Comparison of ENCODE assay signal across 20 cellular contexts in the genomic region with DNA sequence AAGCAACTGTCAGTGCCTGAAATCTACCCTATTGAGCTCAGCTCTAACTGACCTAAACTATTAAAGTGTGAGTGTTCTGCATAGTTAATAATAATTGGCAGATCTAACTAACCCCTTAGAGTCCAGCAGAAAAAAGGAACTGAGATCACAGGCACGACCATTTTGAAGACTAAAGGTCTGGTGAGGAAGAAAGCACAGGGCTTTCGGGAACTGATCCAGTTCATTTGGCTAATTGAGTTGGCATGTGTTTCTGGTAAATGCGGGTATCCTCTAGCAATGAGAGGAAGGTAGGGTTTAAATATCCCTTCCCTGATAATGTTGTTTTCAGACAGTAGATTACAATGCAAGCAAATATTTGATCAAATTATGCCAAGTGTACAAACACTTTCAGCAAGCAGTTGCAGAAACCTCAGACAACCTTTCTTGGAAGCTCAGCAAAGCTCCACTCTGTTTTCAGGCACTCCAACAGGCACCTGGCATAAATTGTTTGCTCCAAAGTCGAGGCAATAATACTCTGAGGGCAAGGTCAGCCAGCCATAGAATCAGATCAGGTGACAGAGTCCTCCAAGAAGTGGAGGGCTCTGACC.
DNase-seq lines count a peak whose midpoint lies in the region; ATAC-seq and TF ChIP-seq lines count a peak whose summit lies in the region.
"Had no signal": no experiment of that assay in that cellular context is flagged by ENCODE, and none has a peak within 500 bp of the region (broad histone marks: within the 10 kb centered on the region; RNA-seq: fewer than 3 reads in every experiment).

No MANE protein-coding gene starts in this region.

- CTCF ChIA-PET in activated CD8-positive, alpha-beta T cell treated with anti-CD3 and anti-CD28 coated beads for 36 hours (lab: Charles Lee), result interaction anchor here (0.9 kb wide), 1 partner anchor 14 kb away, joined by 3 read pairs; no protein-coding TSS in a partner anchor
- CTCF ChIA-PET in mammary epithelial cell (lab: Charles Lee; ENCODE audit: low non-redundant PET), result no interaction called here

- no peaks in the 10 kb centered on the region for H3K36me3 Mint-ChIP-seq in activated CD8-positive, alpha-beta T cell treated with anti-CD3 and anti-CD28 coated beads for 36 hours (ENCODE audit: low read depth)
- H3K36me3 Mint-ChIP-seq: natural killer cell treated with Interleukin-12 subunit alpha and Interleukin-12 subunit beta and Interleukin-15 and Interleukin-18, amount 100 ng/mL, for 72 hours had no signal

- H3K9me3 Mint-ChIP-seq in activated CD8-positive, alpha-beta T cell treated with anti-CD3 and anti-CD28 coated beads for 36 hours, result no peaks in the 10 kb centered on the region
- H3K9me3 Mint-ChIP-seq: central memory CD8-positive, alpha-beta T cell; natural killer cell treated with Interleukin-12 subunit alpha and Interleukin-12 subunit beta and Interleukin-15 and Interleukin-18, amount 100 ng/mL, for 72 hours had no signal

- peak; percentile 90 for ATAC-seq in left lobe of liver
- ATAC-seq in activated CD8-positive, alpha-beta T cell treated with anti-CD3 and anti-CD28 coated beads for 36 hours, result no peak
- ATAC-seq: heart left ventricle; natural killer cell treated with Interleukin-12 subunit alpha and Interleukin-12 subunit beta and Interleukin-15 and Interleukin-18, amount 100 ng/mL, for 72 hours; Panc1 had no signal

- H4K20me1 ChIP-seq in OCI-LY3 (ENCODE audit: insufficient read depth, low read length) (no peaks in the 10 kb centered on the region), mammary epithelial cell (ENCODE audit: insufficient read depth, low read length) (no peaks in the 10 kb centered on the region)

- peaks cover 1% of the 10 kb centered on the region for H3K27me3 Mint-ChIP-seq in activated CD8-positive, alpha-beta T cell treated with anti-CD3 and anti-CD28 coated beads for 36 hours
- H3K27me3 Mint-ChIP-seq: natural killer cell treated with Interleukin-12 subunit alpha and Interleukin-12 subunit beta and Interleukin-15 and Interleukin-18, amount 100 ng/mL, for 72 hours had no signal

- 3% methylated on average over 4 of the region's 4 CpGs for WGBS in mammary epithelial cell (ENCODE audit: low coverage, missing lambda C conversion rate)

- H3K4me3 ChIP-seq in OCI-LY3 (ENCODE audit: low read length), result no peak overlapping the region
- H3K4me3 ChIP-seq in mammary epithelial cell (replicated peaks in 1 of 3; ENCODE audit: insufficient read depth in 1 of 3, low read depth in 2 of 3, low read length in 3 of 3), result no peak overlapping the region
- H3K4me3 ChIP-seq: heart left ventricle had no signal

- H3K4me1 Mint-ChIP-seq in activated CD8-positive, alpha-beta T cell treated with anti-CD3 and anti-CD28 coated beads for 36 hours (ENCODE audit: low read depth), result no peaks in the 10 kb centered on the region
- H3K4me1 Mint-ChIP-seq: central memory CD8-positive, alpha-beta T cell had no signal

- BruUV-seq in mammary epithelial cell (replicated peaks; lab: Mats Ljungman, UMichigan), result no TSS peak

- POLR2A ChIA-PET in activated CD8-positive, alpha-beta T cell treated with anti-CD3 and anti-CD28 coated beads for 36 hours (lab: Charles Lee), result interaction anchor here (1.0 kb wide), 1 partner anchor 167 kb away, joined by 3 read pairs; no protein-coding TSS in a partner anchor

- H3K4me2 ChIP-seq in OCI-LY3 (ENCODE audit: low read length) (peak overlapping the region; percentile 18), mammary epithelial cell (ENCODE audit: insufficient read depth, low read depth, low read length) (no peak overlapping the region)

- dilution Hi-C loops in mammary epithelial cell (cut with HindIII; ENCODE audit: low sequenced_read_pairs), result no loop called here

- no peak overlapping the region for H3K9ac ChIP-seq in OCI-LY3 (ENCODE audit: low read length)
- no peak overlapping the region for H3K9ac ChIP-seq in mammary epithelial cell (ENCODE audit: insufficient read depth, low read length)

- TF ChIP-seq CTCF in OCI-LY3 (IDR thresholded peaks at IDR 0.05; ENCODE audit: low read depth, low read length) (no peak), mammary epithelial cell (conservative IDR thresholded peaks at IDR 0.05 in 1 of 2, IDR thresholded peaks at IDR 0.05 in 1 of 2; ENCODE audit: extremely low read depth in 1 of 2, insufficient read depth in 1 of 2, low read depth in 1 of 2, low read length in 2 of 2) (no peak)
- TF ChIP-seq CTCF in activated CD8-positive, alpha-beta T cell treated with anti-CD3 and anti-CD28 coated beads for 36 hours (IDR thresholded peaks at IDR 0.05), result no peak

- no peaks in the 10 kb centered on the region for H3K79me2 ChIP-seq in OCI-LY3 (ENCODE audit: low read length)
- no peaks in the 10 kb centered on the region for H3K79me2 ChIP-seq in mammary epithelial cell (ENCODE audit: insufficient read depth, low read length)

- 0 out of 2 replicates have a peak, but pooled peaks cover 5% of the 10 kb centered on the region for H3K9me3 ChIP-seq in OCI-LY3 (ENCODE audit: insufficient read depth, low read length)
- no peaks in the 10 kb centered on the region for H3K9me3 ChIP-seq in mammary epithelial cell (replicated peaks; ENCODE audit: insufficient read depth, low read length)

- in situ Hi-C loops in mammary epithelial cell (cut with MboI; ENCODE audit: low sequenced_read_pairs in 2 of 2), result no loop called here

- H3K27ac ChIP-seq in OCI-LY3 (ENCODE audit: low read length), result peak overlapping the region; percentile 21; the same call in 1 of the 2 replicates
- H3K27ac ChIP-seq in mammary epithelial cell (ENCODE audit: insufficient read depth, low read depth, low read length), result no peak overlapping the region
- H3K27ac ChIP-seq: heart left ventricle had no signal

- no peak overlapping the region for H3K27ac Mint-ChIP-seq in activated CD8-positive, alpha-beta T cell treated with anti-CD3 and anti-CD28 coated beads for 36 hours
- H3K27ac Mint-ChIP-seq: natural killer cell treated with Interleukin-12 subunit alpha and Interleukin-12 subunit beta and Interleukin-15 and Interleukin-18, amount 100 ng/mL, for 72 hours had no signal

- H2AFZ ChIP-seq in OCI-LY3 (ENCODE audit: low read depth, low read length), result no peak overlapping the region
- no peak overlapping the region for H2AFZ ChIP-seq in mammary epithelial cell (ENCODE audit: low read depth, low read length)

- DNase-seq in DMS79 (lab: John Stamatoyannopoulos, UW) (peak; percentile 84), NCI-H1436 treated with DMSO at 0.1 percent for 48 hours (lab: John Stamatoyannopoulos, UW) (peak; percentile 40), left lobe of liver (ENCODE audit: low spot score) (peak; percentile 61), mammary epithelial cell (no peak), NCI-H526 (lab: John Stamatoyannopoulos, UW) (no peak), SW480 (ENCODE audit: low spot score) (no peak)
- no peak for DNase-seq in activated CD8-positive, alpha-beta T cell treated with anti-CD3 and anti-CD28 coated beads for 36 hours
- DNase-seq: activated CD4-positive, alpha-beta T cell treated with anti-CD3 and anti-CD28 coated beads for 48 hours; activated CD8-positive, alpha-beta memory T cell treated with anti-CD3 and anti-CD28 coated beads, Interleukin-2, amount 50 U/mL, for 48 hours; activated effector memory CD4-positive, alpha-beta T cell treated with anti-CD3 and anti-CD28 coated beads, Interleukin-2, amount 50 U/mL, for 16 hours; amniotic stem cell; effector memory CD4-positive, alpha-beta T cell; heart left ventricle; Kasumi-1; mesenchymal stem cell; NCI-H524 had no signal

- H3K4me3 Mint-ChIP-seq in activated CD8-positive, alpha-beta T cell treated with anti-CD3 and anti-CD28 coated beads for 36 hours, result no peak overlapping the region
- H3K4me3 Mint-ChIP-seq: central memory CD8-positive, alpha-beta T cell; natural killer cell treated with Interleukin-12 subunit alpha and Interleukin-12 subunit beta and Interleukin-15 and Interleukin-18, amount 100 ng/mL, for 72 hours had no signal

- no peaks in the 10 kb centered on the region for H3K36me3 ChIP-seq in OCI-LY3 (replicated peaks; ENCODE audit: low read depth, low read length)
- no peaks in the 10 kb centered on the region for H3K36me3 ChIP-seq in mammary epithelial cell (ENCODE audit: insufficient read depth, low read length)
- H3K36me3 ChIP-seq: heart left ventricle had no signal

- H3K27me3 ChIP-seq in OCI-LY3 (ENCODE audit: low read depth, low read length) (no peaks in the 10 kb centered on the region), mammary epithelial cell (ENCODE audit: insufficient read depth, low read length) (no peaks in the 10 kb centered on the region)
- H3K27me3 ChIP-seq: heart left ventricle had no signal

- intact Hi-C loops in activated CD8-positive, alpha-beta T cell treated with anti-CD3 and anti-CD28 coated beads for 36 hours (cut with micrococcal nuclease), result no loop called here
- intact Hi-C loops in mammary epithelial cell (cut with micrococcal nuclease), result no loop called here

- H3K4me1 ChIP-seq in OCI-LY3 (ENCODE audit: low read length) (peaks cover 12% of the 10 kb centered on the region), mammary epithelial cell (ENCODE audit: insufficient read depth, low read length) (peaks cover 2% of the 10 kb centered on the region)

Comparison
In these comparisons a context has a peak if more than half of its experiments do, and no peak if none do; other contexts are left out.
1. DNase-seq: peak in DMS79 (single experiment), NCI-H1436 treated with DMSO at 0.1 percent for 48 hours (single experiment) and left lobe of liver (single experiment); none in activated CD8-positive, alpha-beta T cell treated with anti-CD3 and anti-CD28 coated beads for 36 hours (single experiment), mammary epithelial cell (single experiment), NCI-H526 (0 of 2) and SW480 (single experiment).